In genomic region chr4:140102406-140102805, GRCh38 we compare ENCODE assay signal across 15 cellular contexts. TPM values are rescaled to one million over a fixed set of nuclear protein-coding genes. Genes with fewer than 3 reads are reported as not detected.
DNase-seq lines count a peak whose midpoint lies in the region; ATAC-seq, FAIRE-seq and TF ChIP-seq lines count a peak whose summit lies in the region.
"Had no signal": no experiment of that assay in that cellular context is flagged by ENCODE, and none has a peak within 500 bp of the region (broad histone marks: within the 10 kb centered on the region; RNA-seq: fewer than 3 reads in every experiment).

No MANE protein-coding gene starts in this region.

- no peak for DNase-seq in natural killer cell treated with Interleukin-12 subunit alpha and Interleukin-12 subunit beta and Interleukin-15 and Interleukin-18, amount 100 ng/mL, for 72 hours (ENCODE audit: low spot score)
- DNase-seq in natural killer cell (no peak), PC-9 (peak in 1 of 2 experiments; percentile 33), K562 (ENCODE audit: extremely low read depth in 1 of 4, low spot score in 3 of 4) (peak in 1 of 4 experiments; percentile 36), type B pancreatic cell (ENCODE audit: extremely low spot score, unreplicated experiment) (no peak), iPS-NIHi11 (ENCODE audit: low spot score) (no peak), neural progenitor cell (ENCODE audit: low spot score) (no peak), lower leg skin (ENCODE audit: low spot score in 2 of 2) (no peak)
- DNase-seq: activated naive CD4-positive, alpha-beta T cell treated with anti-CD3 and anti-CD28 coated beads, Interleukin-2, amount 10 ng/mL, durations not matched to agents 7 days and 5 days; AML-193; effector memory CD4-positive, alpha-beta T cell; NCI-H2171 treated with DMSO at 0.1 percent for 48 hours had no signal

- H3K27ac Mint-ChIP-seq in natural killer cell treated with Interleukin-12 subunit alpha and Interleukin-12 subunit beta and Interleukin-15 and Interleukin-18, amount 100 ng/mL, for 72 hours: peak overlapping the region; percentile 84
- H3K27ac Mint-ChIP-seq in natural killer cell (no peak overlapping the region), type B pancreatic cell (peak overlapping the region; percentile 68), neural progenitor cell (no peak overlapping the region)

- intact Hi-C loops in natural killer cell (cut with micrococcal nuclease) (no loop called here), PC-9 (cut with micrococcal nuclease; ENCODE audit: unreplicated experiment) (no loop called here), K562 (cut with micrococcal nuclease) (no loop called here), lower leg skin (cut with DNase I; ENCODE audit: low total_unique reads) (no loop called here)

- POLR2A ChIA-PET in PC-9 (lab: Charles Lee; ENCODE audit: unreplicated experiment) (no interaction called here), K562 (lab: Yijun Ruan, JAX) (no interaction called here)

- H3K27me3 Mint-ChIP-seq in natural killer cell treated with Interleukin-12 subunit alpha and Interleukin-12 subunit beta and Interleukin-15 and Interleukin-18, amount 100 ng/mL, for 72 hours: peaks cover 9 to 14% of the 10 kb centered on the region in 2 donors
- peaks cover 18 to 29% of the 10 kb centered on the region in 2 donors for H3K27me3 Mint-ChIP-seq in natural killer cell (ENCODE audit: low read depth in 2 of 2)
- H3K27me3 Mint-ChIP-seq in type B pancreatic cell: no peaks in the 10 kb centered on the region
- H3K27me3 Mint-ChIP-seq in neural progenitor cell (ENCODE audit: insufficient read depth, low read depth): no peaks in the 10 kb centered on the region
- H3K27me3 Mint-ChIP-seq: activated naive CD4-positive, alpha-beta T cell treated with anti-CD3 and anti-CD28 coated beads, Interleukin-2, amount 10 ng/mL, durations not matched to agents 7 days and 5 days had no signal

- no peaks in the 10 kb centered on the region for H3K36me3 Mint-ChIP-seq in natural killer cell treated with Interleukin-12 subunit alpha and Interleukin-12 subunit beta and Interleukin-15 and Interleukin-18, amount 100 ng/mL, for 72 hours
- H3K36me3 Mint-ChIP-seq in natural killer cell (no peaks in the 10 kb centered on the region), type B pancreatic cell (peaks cover 11% of the 10 kb centered on the region), neural progenitor cell (no peaks in the 10 kb centered on the region)
- H3K36me3 Mint-ChIP-seq: activated naive CD4-positive, alpha-beta T cell treated with anti-CD3 and anti-CD28 coated beads, Interleukin-2, amount 10 ng/mL, durations not matched to agents 7 days and 5 days had no signal

- H3K9me3 Mint-ChIP-seq in natural killer cell treated with Interleukin-12 subunit alpha and Interleukin-12 subunit beta and Interleukin-15 and Interleukin-18, amount 100 ng/mL, for 72 hours: no peaks in the 10 kb centered on the region
- H3K9me3 Mint-ChIP-seq in natural killer cell (no peaks in the 10 kb centered on the region), type B pancreatic cell (peaks cover 5% of the 10 kb centered on the region), neural progenitor cell (no peaks in the 10 kb centered on the region)
- H3K9me3 Mint-ChIP-seq: activated naive CD4-positive, alpha-beta T cell treated with anti-CD3 and anti-CD28 coated beads, Interleukin-2, amount 10 ng/mL, durations not matched to agents 7 days and 5 days had no signal

- TF ChIP-seq POLR2A in K562 (conservative IDR thresholded peaks at IDR 0.05) (no peak), lower leg skin (IDR thresholded peaks at IDR 0.05) (no peak)

- H3K9me2 ChIP-seq in PC-9 (ENCODE audit: insufficient read depth): no peaks in the 10 kb centered on the region

- H3K9ac ChIP-seq in K562 (ENCODE audit: insufficient read depth in 1 of 2, low read depth in 2 of 2, low read length in 2 of 2): no peak overlapping the region
- no peak overlapping the region for H3K9ac ChIP-seq in neural progenitor cell
- H3K9ac ChIP-seq: KMS-11 had no signal

- 4% methylated on average over 3 of the region's 3 CpGs for WGBS in K562 (ENCODE audit: insufficient coverage, low coverage, missing lambda C conversion rate)
- WGBS in lower leg skin, 2 donors: 61 to 79% methylated on average over 3 of the region's 3 CpGs

- ATAC-seq in natural killer cell treated with Interleukin-12 subunit alpha and Interleukin-12 subunit beta and Interleukin-15 and Interleukin-18, amount 100 ng/mL, for 72 hours: no peak
- no peak for ATAC-seq in natural killer cell
- ATAC-seq in K562: peak; percentile 65

- H2AFZ ChIP-seq in PC-9: no peak overlapping the region
- no peak overlapping the region for H2AFZ ChIP-seq in K562 (ENCODE audit: low read depth, low read length)
- no peak overlapping the region for H2AFZ ChIP-seq in neural progenitor cell (replicated peaks)

- peak overlapping the region; percentile 37 for H3K4me3 Mint-ChIP-seq in natural killer cell treated with Interleukin-12 subunit alpha and Interleukin-12 subunit beta and Interleukin-15 and Interleukin-18, amount 100 ng/mL, for 72 hours
- H3K4me3 Mint-ChIP-seq in natural killer cell: no peak overlapping the region
- no peak overlapping the region for H3K4me3 Mint-ChIP-seq in type B pancreatic cell
- H3K4me3 Mint-ChIP-seq in neural progenitor cell: no peak overlapping the region
- H3K4me3 Mint-ChIP-seq: activated naive CD4-positive, alpha-beta T cell treated with anti-CD3 and anti-CD28 coated beads, Interleukin-2, amount 10 ng/mL, durations not matched to agents 7 days and 5 days had no signal

- peaks cover 40 to 54% of the 10 kb centered on the region in 2 donors for H3K4me1 Mint-ChIP-seq in natural killer cell treated with Interleukin-12 subunit alpha and Interleukin-12 subunit beta and Interleukin-15 and Interleukin-18, amount 100 ng/mL, for 72 hours (ENCODE audit: low read depth in 2 of 2)
- H3K4me1 Mint-ChIP-seq in natural killer cell (peaks cover 10 to 14% of the 10 kb centered on the region in 2 donors), type B pancreatic cell (ENCODE audit: unreplicated experiment) (peaks cover 37% of the 10 kb centered on the region), neural progenitor cell (peaks cover 33% of the 10 kb centered on the region)

- BruUV-seq in PC-9 (replicated peaks; lab: Mats Ljungman, UMichigan) (no TSS peak), K562 (replicated peaks; lab: Mats Ljungman, UMichigan) (no TSS peak)

- TF ChIP-seq CTCF in natural killer cell (IDR thresholded peaks at IDR 0.05) (no peak), PC-9 (conservative IDR thresholded peaks at IDR 0.05) (no peak), K562 (IDR thresholded peaks at IDR 0.05 in 2 of 3, conservative IDR thresholded peaks at IDR 0.05 in 1 of 3; ENCODE audit: insufficient read depth in 2 of 3, low read depth in 1 of 3, low read length in 3 of 3) (no peak), type B pancreatic cell (conservative IDR thresholded peaks at IDR 0.05) (no peak), neural progenitor cell (IDR thresholded peaks at IDR 0.05) (no peak), lower leg skin (IDR thresholded peaks at IDR 0.05) (no peak)

- H3K9me3 ChIP-seq in PC-9 (ENCODE audit: insufficient read depth, low read depth) (no peaks in the 10 kb centered on the region), K562 (replicated peaks; ENCODE audit: control insufficient read depth, insufficient read depth, low read depth, low read length) (no peaks in the 10 kb centered on the region), neural progenitor cell (ENCODE audit: low read depth) (no peaks in the 10 kb centered on the region)
- H3K9me3 ChIP-seq: tibial nerve had no signal

- H3K4me2 ChIP-seq in PC-9: no peak overlapping the region
- H3K4me2 ChIP-seq in K562 (ENCODE audit: insufficient read depth, low read length): no peak overlapping the region
- no peak overlapping the region for H3K4me2 ChIP-seq in neural progenitor cell
- H3K4me2 ChIP-seq: KMS-11 had no signal

- H3K27me3 ChIP-seq in PC-9 (ENCODE audit: insufficient read depth, low read depth): no peaks in the 10 kb centered on the region
- no peaks in the 10 kb centered on the region for H3K27me3 ChIP-seq in K562 (ENCODE audit: control insufficient read depth in 2 of 2, insufficient read depth in 2 of 2, low read length in 2 of 2)
- H3K27me3 ChIP-seq in neural progenitor cell: no peaks in the 10 kb centered on the region
- H3K27me3 ChIP-seq: tibial nerve had no signal

- H3K36me3 ChIP-seq in PC-9 (ENCODE audit: low read depth) (no peaks in the 10 kb centered on the region), K562 (ENCODE audit: control insufficient read depth, insufficient read depth, low read length) (no peaks in the 10 kb centered on the region), neural progenitor cell (no peaks in the 10 kb centered on the region)
- H3K36me3 ChIP-seq: tibial nerve had no signal

- H3K27ac ChIP-seq in PC-9 (peak overlapping the region; percentile 75; the same call in 1 of the 2 replicates), K562 (ENCODE audit: extremely low read depth, low read depth, low read length) (no peak overlapping the region), neural progenitor cell (no peak overlapping the region)
- H3K27ac ChIP-seq: KMS-11, tibial nerve had no signal

- H3F3A ChIP-seq in PC-9 (ENCODE audit: insufficient read depth, low read depth) (peaks cover 37% of the 10 kb centered on the region), neural progenitor cell (ENCODE audit: low read depth) (no peaks in the 10 kb centered on the region)

- FAIRE-seq in K562 (lab: Jason Lieb, UNC): no peak
- FAIRE-seq: islet of Langerhans had no signal

- in situ Hi-C loops in K562 (cut with MboI): no loop called here

- peaks cover 70% of the 10 kb centered on the region for H3K4me1 ChIP-seq in PC-9 (replicated peaks; ENCODE audit: insufficient read depth)
- no peaks in the 10 kb centered on the region; a peak in 1 of 5 replicates for H3K4me1 ChIP-seq in K562 (replicated peaks in 1 of 2; ENCODE audit: control insufficient read depth in 2 of 2, insufficient read depth in 2 of 2, low read length in 2 of 2)
- no peaks in the 10 kb centered on the region for H3K4me1 ChIP-seq in neural progenitor cell

- H3K9me1 ChIP-seq in K562 (ENCODE audit: control insufficient read depth, insufficient read depth, low read length): no peaks in the 10 kb centered on the region

- H4K20me1 ChIP-seq in PC-9 (ENCODE audit: insufficient read depth) (no peaks in the 10 kb centered on the region), K562 (replicated peaks; ENCODE audit: control insufficient read depth, insufficient read depth, low read length) (no peaks in the 10 kb centered on the region), neural progenitor cell (ENCODE audit: low read depth) (peaks cover 33% of the 10 kb centered on the region)

- 0 out of 2 replicates have a peak, but pooled peaks have one; percentile 4 for TF ChIP-seq EP300 in K562 (IDR thresholded peaks at IDR 0.05; ENCODE audit: low read length)

- H3K79me2 ChIP-seq in PC-9 (ENCODE audit: low read depth) (peaks cover 83% of the 10 kb centered on the region), K562 (ENCODE audit: control insufficient read depth, insufficient read depth, low read length) (no peaks in the 10 kb centered on the region), neural progenitor cell (ENCODE audit: low read depth) (no peaks in the 10 kb centered on the region)

- TF ChIP-seq RAD21 in K562 (CRISPR knock-in tag; conservative IDR thresholded peaks at IDR 0.05 in 1 of 2, IDR thresholded peaks at IDR 0.05 in 1 of 2): no peak

- H3K4me3 ChIP-seq in PC-9 (no peak overlapping the region), K562 (no peak overlapping the region), neural progenitor cell (no peak overlapping the region), lower leg skin (ENCODE audit: low read depth, poor library complexity, severe bottlenecking) (no peak overlapping the region)
- H3K4me3 ChIP-seq: tibial nerve had no signal

- CTCF ChIA-PET in PC-9 (lab: Charles Lee): no interaction called here
- CTCF ChIA-PET in K562 (lab: Yijun Ruan, JAX; ENCODE audit: low intra/inter-chr PET ratio): no interaction called here

RNA-seq across cellular contexts. Expression of gene MAML3, which starts 51.6 kb away (rescaled TPM):
- total RNA-seq in natural killer cell treated with Interleukin-12 subunit alpha and Interleukin-12 subunit beta and Interleukin-15 and Interleukin-18, amount 100 ng/mL, for 72 hours: 1 to 10 TPM in 1 of 2 donors, under 1 TPM in 1; 0.40 to 1.3 TPM
- total RNA-seq in natural killer cell: 1 to 10 TPM; 1.7 to 5.6 (median 2.8) TPM
- 10.5 and 15.2 TPM in 2 replicates for total RNA-seq in PC-9 (2021)
- total RNA-seq in K562 (2011; cell fraction: chromatin; rRNA removed; ENCODE audit: low replicate concordance): 1.0 and 1.6 TPM in 2 replicates
- 0.33 and 0.79 TPM in 2 replicates for total RNA-seq in K562 (2011; cell fraction: nucleolus; rRNA removed)
- 0.66 and 1.6 TPM in 2 replicates for total RNA-seq in K562 (2011; cell fraction: nucleoplasm; rRNA removed)
- 0.33 and 0.36 TPM in 2 replicates for total RNA-seq in K562 (2014; rRNA removed)
- total RNA-seq in K562 (2014; rRNA removed; fragmentation: Illumina TruSeq; extraction: Trizol): 0.22 and 0.25 TPM in 2 replicates
- total RNA-seq in K562 (2015; rRNA removed; fragmentation: Illumina TruSeq; extraction: Trizol): 0.22 and 0.23 TPM in 2 replicates
- 0.55 and 0.58 TPM in 2 replicates for total RNA-seq in K562 (2021)
- polyA plus RNA-seq in K562 (2011; rRNA removed): 0.13 and 0.19 TPM in 2 replicates
- polyA plus RNA-seq in K562 (2011; cell fraction: cytosol; rRNA removed): 0.15 and 0.55 TPM in 2 replicates
- 0.15 and 0.54 TPM in 2 replicates for polyA plus RNA-seq in K562 (2011; cell fraction: nucleus; rRNA removed)
- 0.33 and 0.83 TPM in 2 replicates for polyA plus RNA-seq in K562 (2012)
- polyA plus RNA-seq in K562 (2014; fragmentation: Illumina TruSeq; extraction: Trizol): 0.30 and 0.72 TPM in 2 replicates
- polyA plus RNA-seq in K562 (2014; fragmentation: Nextera tagmentation; extraction: Ambion mirVana): under 1 TPM; 0.01 to 0.06 TPM
- polyA plus RNA-seq in K562 (2014; rRNA removed): 0.20 and 0.36 TPM in 2 replicates
- 0.25 and 0.63 TPM in 2 replicates for polyA minus RNA-seq in K562 (2011; rRNA and poly(A)+ RNA removed)
- 0.48 TPM in 1 of 2 replicates, not detected in the other for polyA minus RNA-seq in K562 (2011; cell fraction: cytosol; rRNA and poly(A)+ RNA removed)
- polyA minus RNA-seq in K562 (2011; cell fraction: nucleus; rRNA and poly(A)+ RNA removed): 0.44 and 0.94 TPM in 2 replicates
- 21.8 and 26.9 TPM in 2 replicates for total RNA-seq in type B pancreatic cell (ENCODE audit: low replicate concordance)
- 13.5 and 14.4 TPM in 2 replicates for total RNA-seq in neural progenitor cell (ENCODE audit: low replicate concordance)
- total RNA-seq in lower leg skin: 10 to 100 TPM; 21.2 to 28.4 (median 22.1) TPM

Comparison
In these comparisons a context has a peak if more than half of its experiments do, and no peak if none do; other contexts are left out.
1. H3K27ac Mint-ChIP-seq: peak in natural killer cell treated with Interleukin-12 subunit alpha and Interleukin-12 subunit beta and Interleukin-15 and Interleukin-18, amount 100 ng/mL, for 72 hours (2 of 2) and type B pancreatic cell (single experiment); none in natural killer cell (0 of 2) and neural progenitor cell (single experiment).